8 cellular contexts compared by ENCODE assay signal in genomic region chr12:124764451-124764850, GRCh38.
DNase-seq lines count a peak whose midpoint lies in the region; ATAC-seq lines count a peak whose summit lies in the region.

No MANE protein-coding gene starts in this region.

- no peak for ATAC-seq in HG03521 (IDR thresholded peaks at IDR 0.05; ENCODE audit: unreplicated experiment)

- DNase-seq in NCI-H748 (lab: John Stamatoyannopoulos, UW; ENCODE audit: unreplicated experiment) (peak; percentile 51), NCI-H748 treated with DMSO at 0.1 percent for 48 hours (lab: John Stamatoyannopoulos, UW) (no peak), NCI-H69 (lab: John Stamatoyannopoulos, UW) (peak; percentile 54), caudate nucleus (lab: John Stamatoyannopoulos, UW) (peak in 1 of 61 donors; percentile 11), myocyte (ENCODE audit: low read depth) (peak; percentile 95), cerebellum (ENCODE audit: low spot score) (no peak)
- DNase-seq in stimulated activated naive CD4-positive, alpha-beta T cell (lab: John Stamatoyannopoulos, UW): no peak

- peak overlapping the region; percentile 41 for H3K27ac ChIP-seq in caudate nucleus (ENCODE audit: low read depth, low read length)

Comparison
In these comparisons a context has a peak if more than half of its experiments do, and no peak if none do; other contexts are left out.
1. DNase-seq: peak in NCI-H748 (single experiment), NCI-H69 (single experiment) and myocyte (single experiment); none in NCI-H748 treated with DMSO at 0.1 percent for 48 hours (single experiment), stimulated activated naive CD4-positive, alpha-beta T cell (0 of 6) and cerebellum (single experiment).